19 cellular contexts compared by ENCODE assay signal in genomic region chr12:8844665-8845064, GRCh38. TPM values are rescaled to one million over a fixed set of nuclear protein-coding genes. Genes with fewer than 3 reads are reported as not detected.
A peak's percentile ranks its signal among the peaks of the same experiment; 100 is the strongest.
DNase-seq lines count a peak whose midpoint lies in the region; ATAC-seq and TF ChIP-seq lines count a peak whose summit lies in the region.
"Had no signal": no experiment of that assay in that cellular context is flagged by ENCODE, and none has a peak within 500 bp of the region (broad histone marks: within the 10 kb centered on the region; RNA-seq: fewer than 3 reads in every experiment).

No MANE protein-coding gene starts in this region.

- in situ Hi-C loops in astrocyte of the spinal cord (cut with HindIII; ENCODE audit: low sequenced_read_pairs): no loop called here

- no peaks in the 10 kb centered on the region for H3K9me3 ChIP-seq in HEK293 (ENCODE audit: control insufficient read depth, insufficient read depth, low read depth, low read length)
- H3K9me3 ChIP-seq: colonic mucosa, esophagus squamous epithelium, mucosa of descending colon, Peyer's patch had no signal

- POLR2A ChIA-PET in HEK293 (lab: Yijun Ruan, JAX): no interaction called here
- POLR2A ChIA-PET in activated CD4-positive, alpha-beta memory T cell treated with anti-CD3 and anti-CD28 coated beads for 36 hours (lab: Charles Lee): no interaction called here

- H3K4me1 Mint-ChIP-seq in activated CD4-positive, alpha-beta memory T cell treated with anti-CD3 and anti-CD28 coated beads for 36 hours (ENCODE audit: low read depth): no peaks in the 10 kb centered on the region
- H3K4me1 Mint-ChIP-seq: activated CD4-positive, alpha-beta memory T cell treated with anti-CD3 and anti-CD28 coated beads, Interleukin-2, amount 10 ng/mL, durations not matched to agents 7 days and 5 days had no signal

- H3K4me1 ChIP-seq in HEK293 (ENCODE audit: control insufficient read depth, insufficient read depth, low read length): no peaks in the 10 kb centered on the region
- H3K4me1 ChIP-seq: colonic mucosa, esophagus squamous epithelium, Peyer's patch had no signal

- H3K27me3 Mint-ChIP-seq in activated CD4-positive, alpha-beta memory T cell treated with anti-CD3 and anti-CD28 coated beads for 36 hours: peaks cover 13% of the 10 kb centered on the region
- H3K27me3 Mint-ChIP-seq: CD4-positive, alpha-beta T cell had no signal

- TF ChIP-seq CTCF in HEK293 (tag by site-specific recombination; IDR thresholded peaks at IDR 0.05): no peak
- TF ChIP-seq CTCF in astrocyte of the spinal cord (IDR thresholded peaks at IDR 0.05; ENCODE audit: low read depth, low read length): no peak

- intact Hi-C loops in left ventricle myocardium superior (cut with micrococcal nuclease): no loop called here
- intact Hi-C loops in sciatic nerve (cut with DNase I): no loop called here
- intact Hi-C loops in activated CD4-positive, alpha-beta memory T cell treated with anti-CD3 and anti-CD28 coated beads for 36 hours (cut with micrococcal nuclease): no loop called here

- ATAC-seq in left ventricle myocardium superior (peak; percentile 99), sciatic nerve (peak; percentile 94)
- ATAC-seq: mucosa of descending colon had no signal

- no peak overlapping the region for H3K4me3 Mint-ChIP-seq in activated CD4-positive, alpha-beta memory T cell treated with anti-CD3 and anti-CD28 coated beads for 36 hours
- H3K4me3 Mint-ChIP-seq: activated CD4-positive, alpha-beta memory T cell treated with anti-CD3 and anti-CD28 coated beads, Interleukin-2, amount 10 ng/mL, durations not matched to agents 7 days and 5 days; CD4-positive, alpha-beta T cell; H9; stimulated activated naive CD8-positive, alpha-beta T cell treated with anti-CD3 and anti-CD28 coated beads, Interleukin-15, Interleukin-2, amounts not matched to agents 100 ng/mL and 50 ng/mL, for 24 hours had no signal

- H3K27ac ChIP-seq in HEK293 (ENCODE audit: extremely low read depth, low read depth, low read length): no peak overlapping the region
- H3K27ac ChIP-seq: colonic mucosa, esophagus squamous epithelium, Peyer's patch had no signal

- no peaks in the 10 kb centered on the region for H3K9me3 Mint-ChIP-seq in activated CD4-positive, alpha-beta memory T cell treated with anti-CD3 and anti-CD28 coated beads for 36 hours
- H3K9me3 Mint-ChIP-seq: activated CD4-positive, alpha-beta memory T cell treated with anti-CD3 and anti-CD28 coated beads, Interleukin-2, amount 10 ng/mL, durations not matched to agents 7 days and 5 days; CD4-positive, alpha-beta T cell; H9; stimulated activated naive CD8-positive, alpha-beta T cell treated with anti-CD3 and anti-CD28 coated beads, Interleukin-15, Interleukin-2, amounts not matched to agents 100 ng/mL and 50 ng/mL, for 24 hours had no signal

- H3K4me3 ChIP-seq in HEK293 (ENCODE audit: low read depth, low read length) (no peak overlapping the region), astrocyte of the spinal cord (ENCODE audit: low read depth, low read length) (no peak overlapping the region)
- H3K4me3 ChIP-seq: colonic mucosa, esophagus squamous epithelium, mucosa of descending colon, Peyer's patch had no signal

- H3K27ac Mint-ChIP-seq in activated CD4-positive, alpha-beta memory T cell treated with anti-CD3 and anti-CD28 coated beads for 36 hours: no peak overlapping the region
- H3K27ac Mint-ChIP-seq: activated CD4-positive, alpha-beta memory T cell treated with anti-CD3 and anti-CD28 coated beads, Interleukin-2, amount 10 ng/mL, durations not matched to agents 7 days and 5 days; CD4-positive, alpha-beta T cell; stimulated activated naive CD8-positive, alpha-beta T cell treated with anti-CD3 and anti-CD28 coated beads, Interleukin-15, Interleukin-2, amounts not matched to agents 100 ng/mL and 50 ng/mL, for 24 hours had no signal

- CTCF ChIA-PET in HEK293 (lab: Yijun Ruan, JAX): interaction anchor here (2.8 kb wide), 1 partner anchor 16 kb away, joined by 12 read pairs; no protein-coding TSS in a partner anchor
- CTCF ChIA-PET in activated CD4-positive, alpha-beta memory T cell treated with anti-CD3 and anti-CD28 coated beads for 36 hours (lab: Charles Lee): interaction anchor here (0.6 kb wide), 1 partner anchor 21 kb away, joined by 3 read pairs; no protein-coding TSS in a partner anchor

- H3K36me3 ChIP-seq in HEK293 (ENCODE audit: control insufficient read depth in 2 of 2, insufficient read depth in 1 of 2, low read length in 2 of 2): no peaks in the 10 kb centered on the region
- H3K36me3 ChIP-seq: colonic mucosa, Peyer's patch had no signal

- DNase-seq in astrocyte of the spinal cord (ENCODE audit: low read depth, low spot score) (peak; percentile 5), left ventricle myocardium superior (peak; percentile 83), sciatic nerve (ENCODE audit: low spot score) (peak; percentile 80), cerebellar nuclear complex (lab: John Stamatoyannopoulos, UW) (no peak), NCI-H187 (lab: John Stamatoyannopoulos, UW) (no peak)
- DNase-seq in activated T-cell treated with anti-CD3 and anti-CD28 coated beads, Interleukin-2, amount 50 U/mL, for 1 hour: no peak
- no peak for DNase-seq in activated CD4-positive, alpha-beta memory T cell treated with anti-CD3 and anti-CD28 coated beads for 36 hours
- DNase-seq: activated CD4-positive, alpha-beta memory T cell treated with anti-CD3 and anti-CD28 coated beads, Interleukin-2, amount 10 ng/mL, durations not matched to agents 7 days and 5 days; activated gamma-delta T cell; CD4-positive, alpha-beta T cell; colonic mucosa; esophagus squamous epithelium; H9; mucosa of descending colon; Peyer's patch; T-helper 9 cell had no signal

- no peaks in the 10 kb centered on the region for H3K36me3 Mint-ChIP-seq in activated CD4-positive, alpha-beta memory T cell treated with anti-CD3 and anti-CD28 coated beads for 36 hours

TF ChIP-seq in HEK293, 187 proteins besides CTCF, POLR2A, EP300 and RAD21:
- TF ChIP-seq ZBTB17 (tag by site-specific recombination; IDR thresholded peaks at IDR 0.05) (peak; percentile 59; the same call in 1 of the 2 replicates), ZFHX2 (tag by site-specific recombination; conservative IDR thresholded peaks at IDR 0.05) (peak; percentile 29; the same call in 1 of the 2 replicates), ZNF664 (tag by site-specific recombination; IDR thresholded peaks at IDR 0.05) (no peak), ELK4 (IDR thresholded peaks at IDR 0.05; ENCODE audit: borderline replicate concordance, low read depth, low read length) (no peak), ZNF791 (tag by site-specific recombination; IDR thresholded peaks at IDR 0.05) (no peak)

RNA-seq across cellular contexts. Expression of gene A2ML1, which starts 22.2 kb away (rescaled TPM):
- total RNA-seq in left ventricle myocardium superior (not detected), sciatic nerve (13.6 TPM)
- not detected for total RNA-seq in activated CD4-positive, alpha-beta memory T cell treated with anti-CD3 and anti-CD28 coated beads for 36 hours
- total RNA-seq: activated CD4-positive, alpha-beta memory T cell treated with anti-CD3 and anti-CD28 coated beads, Interleukin-2, amount 10 ng/mL, durations not matched to agents 7 days and 5 days; CD4-positive, alpha-beta T cell; colonic mucosa; pulmonary artery endothelial cell had no signal

Comparison
In these comparisons a context has a peak if more than half of its experiments do, and no peak if none do; other contexts are left out.
1. DNase-seq: peak in astrocyte of the spinal cord (single experiment), left ventricle myocardium superior (single experiment) and sciatic nerve (single experiment); none in activated T-cell treated with anti-CD3 and anti-CD28 coated beads, Interleukin-2, amount 50 U/mL, for 1 hour (single experiment), cerebellar nuclear complex (0 of 2), activated CD4-positive, alpha-beta memory T cell treated with anti-CD3 and anti-CD28 coated beads for 36 hours (single experiment) and NCI-H187 (0 of 2).
2. RNA of gene A2ML1, which starts 22.2 kb away (total RNA-seq): 13.6 TPM in sciatic nerve (single experiment); not detected in left ventricle myocardium superior (single experiment) and not detected in activated CD4-positive, alpha-beta memory T cell treated with anti-CD3 and anti-CD28 coated beads for 36 hours; every median in the first group is over 10 times any median in the second.